8 cellular contexts compared by ENCODE assay signal in the genomic region with DNA sequence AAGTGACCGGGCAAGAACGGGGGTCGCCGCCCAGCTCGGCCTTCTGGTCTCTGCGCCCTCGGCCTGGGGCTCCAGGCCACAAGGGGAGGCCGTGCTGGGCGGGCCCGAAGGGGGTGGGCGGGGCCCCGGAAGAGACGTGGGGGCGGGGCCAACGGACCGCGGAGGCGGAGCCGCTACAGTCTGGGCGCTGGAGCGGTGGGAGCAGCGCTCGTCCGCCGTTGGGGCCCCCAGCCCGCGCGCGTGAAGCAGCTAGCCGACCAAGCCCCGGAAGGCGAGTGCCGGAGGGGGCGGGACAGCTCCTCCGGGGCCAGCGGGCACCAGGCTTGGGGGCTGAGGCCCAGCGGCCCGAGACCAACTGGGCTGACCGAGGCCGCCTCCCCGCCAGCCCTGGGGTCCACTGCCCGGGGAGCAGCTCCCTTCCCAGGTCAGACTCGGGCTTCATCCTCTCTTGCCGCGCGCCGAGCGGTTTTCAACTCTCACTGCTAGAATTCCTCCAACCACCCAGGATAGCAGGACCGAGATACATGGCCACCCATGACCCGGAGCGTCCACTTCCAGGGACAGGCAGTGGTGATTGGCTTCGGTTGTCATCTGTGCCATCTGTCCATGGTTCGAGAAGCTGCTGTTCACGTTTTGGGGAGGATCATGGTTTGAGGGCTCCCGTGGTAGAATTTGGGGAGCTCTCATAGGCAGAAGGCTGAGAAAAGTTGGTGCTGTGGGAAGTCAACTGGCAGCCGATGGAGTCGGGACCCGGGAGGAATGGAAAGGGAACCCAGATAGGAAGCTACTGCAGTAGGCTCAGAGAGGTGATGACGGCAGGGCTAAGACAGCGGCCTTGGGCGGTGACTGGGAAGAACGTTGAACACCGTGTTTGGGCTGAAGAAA. TPM values are rescaled to one million over a fixed set of nuclear protein-coding genes. Genes with fewer than 3 reads are reported as not detected.
DNase-seq lines count a peak whose midpoint lies in the region; ATAC-seq and TF ChIP-seq lines count a peak whose summit lies in the region.

No MANE protein-coding gene starts in this region.

- no peaks in the 10 kb centered on the region for H4K20me1 ChIP-seq in OCI-LY1 (ENCODE audit: insufficient read depth, low read length)

- H3K4me1 Mint-ChIP-seq in CD14-positive monocyte = peaks cover 36% of the 10 kb centered on the region

- TF ChIP-seq CTCF in CD14-positive monocyte (IDR thresholded peaks at IDR 0.05) (no peak), OCI-LY1 (IDR thresholded peaks at IDR 0.05; ENCODE audit: low read length) (no peak)

- H3K4me1 ChIP-seq in OCI-LY1 (ENCODE audit: insufficient read depth, low read length, severe bottlenecking) (peaks cover 20% of the 10 kb centered on the region), mononuclear cell (ENCODE audit: insufficient read depth, low read length) (peaks cover 43% of the 10 kb centered on the region)

- H3K27ac ChIP-seq in OCI-LY1 (ENCODE audit: low read depth, low read length, poor library complexity, severe bottlenecking) (peak overlapping the region; percentile 33), epithelial cell of prostate (peak overlapping the region; percentile 63)

- H3K79me2 ChIP-seq in OCI-LY1 (ENCODE audit: insufficient read depth, low read length) = no peaks in the 10 kb centered on the region

- no peaks in the 10 kb centered on the region for H3K36me3 ChIP-seq in OCI-LY1 (ENCODE audit: insufficient read depth, low read length)

- peak overlapping the region; percentile 99 for H3K4me3 Mint-ChIP-seq in CD14-positive monocyte

- H3K4me2 ChIP-seq in OCI-LY1 (ENCODE audit: low read length) = peak overlapping the region; percentile 97

- H3K27me3 Mint-ChIP-seq in CD14-positive monocyte (ENCODE audit: low read depth in 3 of 3) = no peaks in the 10 kb centered on the region

- H3F3A ChIP-seq in OCI-LY1 (ENCODE audit: insufficient read depth, low read length) = no peaks in the 10 kb centered on the region

- H3K4me3 ChIP-seq in OCI-LY1 (ENCODE audit: low read depth, low read length, poor library complexity, severe bottlenecking) (peak overlapping the region; percentile 73), mononuclear cell (ENCODE audit: low read length) (peak overlapping the region; percentile 62)

- H3K9ac ChIP-seq in OCI-LY1 (ENCODE audit: low read length) = peak overlapping the region; percentile 79

- H3K9me3 Mint-ChIP-seq in CD14-positive monocyte = no peaks in the 10 kb centered on the region

- H3K27me3 ChIP-seq in OCI-LY1 (ENCODE audit: insufficient read depth, low read length) = no peaks in the 10 kb centered on the region
- H3K27me3 ChIP-seq in mononuclear cell (ENCODE audit: insufficient read depth, low read length) = no peaks in the 10 kb centered on the region

- intact Hi-C loops in CD14-positive monocyte (cut with micrococcal nuclease) = loop anchor here (2.0 to 5.0 kb wide), 2 partner anchors 40 kb away; no protein-coding TSS in a partner anchor

- ATAC-seq in GM19372 (IDR thresholded peaks at IDR 0.05; ENCODE audit: low read depth, unreplicated experiment) (peak; percentile 85), HG03521 (IDR thresholded peaks at IDR 0.05; ENCODE audit: unreplicated experiment) (peak; percentile 94)

- H2AFZ ChIP-seq in OCI-LY1 (ENCODE audit: low read length) = peak overlapping the region; percentile 96

- H3K36me3 Mint-ChIP-seq in CD14-positive monocyte = no peaks in the 10 kb centered on the region

- no peaks in the 10 kb centered on the region for H3K9me2 ChIP-seq in OCI-LY1 (ENCODE audit: low read depth, low read length)

- DNase-seq in CD14-positive monocyte (ENCODE audit: low spot score) (peak; percentile 72), activated T-cell treated with anti-CD3 and anti-CD28 coated beads for 4 hours (peak; percentile 81), epithelial cell of prostate (ENCODE audit: low read depth, low spot score) (no peak)
- DNase-seq in stimulated activated CD8-positive, alpha-beta memory T cell treated with anti-CD3 and anti-CD28 coated beads, Interleukin-2, amount 100 ng/mL, for 48 hours (ENCODE audit: low read depth in 2 of 2) = peak; percentile 74 to 84

- peak overlapping the region; percentile 88 to 96 (median 93) for H3K27ac Mint-ChIP-seq in CD14-positive monocyte

- no peaks in the 10 kb centered on the region for H3K9me3 ChIP-seq in OCI-LY1 (ENCODE audit: low read length)
- H3K9me3 ChIP-seq in mononuclear cell (ENCODE audit: low read depth, low read length) = no peaks in the 10 kb centered on the region

RNA-seq across cellular contexts. Expression of gene LCMT1, which starts 44.6 kb away (rescaled TPM):
- polyA plus RNA-seq in CD14-positive monocyte = 10 to 100 TPM; 33.1 to 34.2 TPM
- 24.2 TPM for total RNA-seq in mononuclear cell

RNA-seq across cellular contexts. Expression of gene ARHGAP17, which starts 51.8 kb away (rescaled TPM):
- 10 to 100 TPM; 26.5 to 38.4 TPM for polyA plus RNA-seq in CD14-positive monocyte
- 27.3 TPM for total RNA-seq in mononuclear cell
